Comparison of ENCODE assay signal across 12 cellular contexts in genomic region chr3:10017636-10018292, GRCh38. TPM values are rescaled to one million over a fixed set of nuclear protein-coding genes. Genes with fewer than 3 reads are reported as not detected.
A peak's percentile ranks its signal among the peaks of the same experiment; 100 is the strongest.
DNase-seq lines count a peak whose midpoint lies in the region; ATAC-seq, FAIRE-seq and TF ChIP-seq lines count a peak whose summit lies in the region.
"Had no signal": no experiment of that assay in that cellular context is flagged by ENCODE, and none has a peak within 500 bp of the region (broad histone marks: within the 10 kb centered on the region; RNA-seq: fewer than 3 reads in every experiment).

No MANE protein-coding gene starts in this region.

- no peak for TF ChIP-seq RAD21 in K562 (CRISPR knock-in tag; conservative IDR thresholded peaks at IDR 0.05 in 1 of 2, IDR thresholded peaks at IDR 0.05 in 1 of 2)

- no peak overlapping the region for H2AFZ ChIP-seq in PC-9
- no peak overlapping the region for H2AFZ ChIP-seq in K562 (ENCODE audit: low read depth, low read length)

- 0 out of 2 replicates have a peak, but pooled peaks cover under 1% of the 10 kb centered on the region for H3K36me3 ChIP-seq in PC-9 (ENCODE audit: low read depth)
- peaks cover 48% of the 10 kb centered on the region for H3K36me3 ChIP-seq in K562 (ENCODE audit: control insufficient read depth, insufficient read depth, low read length)

- no peaks in the 10 kb centered on the region for H4K20me1 ChIP-seq in PC-9 (ENCODE audit: insufficient read depth)
- H4K20me1 ChIP-seq in K562 (replicated peaks; ENCODE audit: control insufficient read depth, insufficient read depth, low read length), result no peaks in the 10 kb centered on the region

- H3K4me3 ChIP-seq in PC-9 (no peak overlapping the region), K562 (no peak overlapping the region)
- H3K4me3 ChIP-seq: lung had no signal

- BruUV-seq in PC-9 (replicated peaks; lab: Mats Ljungman, UMichigan) (no TSS peak), K562 (replicated peaks; lab: Mats Ljungman, UMichigan) (no TSS peak)

- no peak for FAIRE-seq in K562 (lab: Jason Lieb, UNC)
- FAIRE-seq: endometrium had no signal

- no peak for TF ChIP-seq POLR2A in K562 (conservative IDR thresholded peaks at IDR 0.05)

- H3K27ac ChIP-seq in PC-9, result 0 out of 2 replicates have a peak overlapping the region, but pooled peaks have one; percentile 30
- no peak overlapping the region for H3K27ac ChIP-seq in K562 (ENCODE audit: extremely low read depth, low read depth, low read length)
- H3K27ac ChIP-seq: 22Rv1 had no signal

- no peaks in the 10 kb centered on the region for H3K27me3 ChIP-seq in PC-9 (ENCODE audit: insufficient read depth, low read depth)
- H3K27me3 ChIP-seq in K562 (ENCODE audit: control insufficient read depth in 2 of 2, insufficient read depth in 2 of 2, low read length in 2 of 2), result no peaks in the 10 kb centered on the region

- TF ChIP-seq EP300 in K562 (IDR thresholded peaks at IDR 0.05; ENCODE audit: low read length), result no peak

- CTCF ChIA-PET in PC-9 (lab: Charles Lee) (interaction anchor here (0.7 kb wide), 1 partner anchor 88 kb away, joined by 5 read pairs; no protein-coding TSS in a partner anchor), K562 (lab: Yijun Ruan, JAX; ENCODE audit: low intra/inter-chr PET ratio) (no interaction called here)

- ATAC-seq in activated CD4-positive, CD25-positive, alpha-beta regulatory T cell treated with anti-CD3 and anti-CD28 coated beads, Interleukin-2, amount 50 U/mL, for 24 hours, result peak; percentile 35 to 63
- ATAC-seq in K562, result no peak

- in situ Hi-C loops in K562 (cut with MboI), result no loop called here

- DNase-seq in activated CD4-positive, CD25-positive, alpha-beta regulatory T cell (lab: John Stamatoyannopoulos, UW), result no peak
- peak in 1 of 2 experiments; percentile 58 for DNase-seq in PC-9
- no peak for DNase-seq in K562 (ENCODE audit: extremely low read depth in 1 of 4, low spot score in 3 of 4)
- peak; percentile 27 for DNase-seq in stimulated activated CD8-positive, alpha-beta memory T cell treated with anti-CD3 and anti-CD28 coated beads, Interleukin-12 subunit alpha, Interleukin-12 subunit beta, amount 100 ng/mL, for 24 hours (ENCODE audit: extremely low read depth)
- DNase-seq in inferior parietal cortex (ENCODE audit: extremely low spot score), result no peak
- DNase-seq in NAMALWA (ENCODE audit: low spot score), result no peak
- no peak for DNase-seq in UCSD-AML1 (lab: John Stamatoyannopoulos, UW; ENCODE audit: unreplicated experiment)
- DNase-seq: NCI-H526 treated with DMSO at 0.1 percent for 48 hours had no signal

- no peaks in the 10 kb centered on the region for H3K9me2 ChIP-seq in PC-9 (ENCODE audit: insufficient read depth)

- peak overlapping the region in 1 of 2 experiments; percentile 68; a peak in 2 of 4 replicates for H3K9ac ChIP-seq in K562 (ENCODE audit: insufficient read depth in 1 of 2, low read depth in 2 of 2, low read length in 2 of 2)

- H3K79me2 ChIP-seq in PC-9 (ENCODE audit: low read depth) (no peaks in the 10 kb centered on the region), K562 (ENCODE audit: control insufficient read depth, insufficient read depth, low read length) (no peaks in the 10 kb centered on the region)

- WGBS in K562 (ENCODE audit: insufficient coverage, low coverage, missing lambda C conversion rate), result 78% methylated on average over 13 of the region's 13 CpGs

- H3K4me2 ChIP-seq in PC-9 (peak overlapping the region; percentile 34), K562 (ENCODE audit: insufficient read depth, low read length) (no peak overlapping the region)

- TF ChIP-seq CTCF in PC-9 (conservative IDR thresholded peaks at IDR 0.05) (no peak), K562 (IDR thresholded peaks at IDR 0.05 in 2 of 3, conservative IDR thresholded peaks at IDR 0.05 in 1 of 3; ENCODE audit: insufficient read depth in 2 of 3, low read depth in 1 of 3, low read length in 3 of 3) (no peak)

- no peaks in the 10 kb centered on the region for H3K9me3 ChIP-seq in PC-9 (ENCODE audit: insufficient read depth, low read depth)
- H3K9me3 ChIP-seq in K562 (replicated peaks; ENCODE audit: control insufficient read depth, insufficient read depth, low read depth, low read length), result no peaks in the 10 kb centered on the region

- H3K9me1 ChIP-seq in K562 (ENCODE audit: control insufficient read depth, insufficient read depth, low read length), result no peaks in the 10 kb centered on the region

- peaks cover 31% of the 10 kb centered on the region for H3K4me1 ChIP-seq in PC-9 (replicated peaks; ENCODE audit: insufficient read depth)
- peaks cover 0 to 6% of the 10 kb centered on the region in 2 experiments; a peak in 1 of 5 replicates for H3K4me1 ChIP-seq in K562 (replicated peaks in 1 of 2; ENCODE audit: control insufficient read depth in 2 of 2, insufficient read depth in 2 of 2, low read length in 2 of 2)

- intact Hi-C loops in PC-9 (cut with micrococcal nuclease; ENCODE audit: unreplicated experiment) (no loop called here), K562 (cut with micrococcal nuclease) (no loop called here)

- POLR2A ChIA-PET in PC-9 (lab: Charles Lee; ENCODE audit: unreplicated experiment), result interaction anchor here (0.7 kb wide), 1 partner anchor 77 kb away, joined by 4 read pairs; no protein-coding TSS in a partner anchor
- POLR2A ChIA-PET in K562 (lab: Yijun Ruan, JAX), result interaction anchor here (0.6 to 0.9 kb wide), 2 partner anchors 112 to 124 kb away, joined by 3 to 4 read pairs; partner anchors contain the start of gene VHL

- peaks cover 35% of the 10 kb centered on the region; the same call in 1 of the 2 replicates for H3F3A ChIP-seq in PC-9 (ENCODE audit: insufficient read depth, low read depth)

TF ChIP-seq in K562, 482 proteins besides CTCF, POLR2A, EP300 and RAD21:
- TF ChIP-seq ZEB2 (IDR thresholded peaks at IDR 0.05) (no peak), FOSL1 (tag; conservative IDR thresholded peaks at IDR 0.05) (peak; percentile 48; the same call in 1 of the 2 replicates)

RNA-seq across cellular contexts. Expression of gene FANCD2, which starts 8.5 kb away (rescaled TPM):
- total RNA-seq in PC-9 (2021), result 35.7 and 52.2 TPM in 2 replicates
- 268 and 516 TPM in 2 replicates for total RNA-seq in K562 (2011; cell fraction: chromatin; rRNA removed; ENCODE audit: low replicate concordance)
- total RNA-seq in K562 (2011; cell fraction: nucleolus; rRNA removed), result 162 and 189 TPM in 2 replicates
- total RNA-seq in K562 (2011; cell fraction: nucleoplasm; rRNA removed), result 223 and 257 TPM in 2 replicates
- 77.8 and 83.6 TPM in 2 replicates for total RNA-seq in K562 (2014; rRNA removed)
- 96.1 and 107 TPM in 2 replicates for total RNA-seq in K562 (2014; rRNA removed; fragmentation: Illumina TruSeq; extraction: Trizol)
- 72.5 and 78.9 TPM in 2 replicates for total RNA-seq in K562 (2015; rRNA removed; fragmentation: Illumina TruSeq; extraction: Trizol)
- 58.3 and 59.4 TPM in 2 replicates for total RNA-seq in K562 (2021)
- polyA plus RNA-seq in K562 (2011; rRNA removed), result 108 and 137 TPM in 2 replicates
- polyA plus RNA-seq in K562 (2011; cell fraction: cytosol; rRNA removed), result 32.9 and 56.4 TPM in 2 replicates
- 206 and 218 TPM in 2 replicates for polyA plus RNA-seq in K562 (2011; cell fraction: nucleus; rRNA removed)
- polyA plus RNA-seq in K562 (2012), result 72.4 and 103 TPM in 2 replicates
- 71.7 and 111 TPM in 2 replicates for polyA plus RNA-seq in K562 (2014; fragmentation: Illumina TruSeq; extraction: Trizol)
- polyA plus RNA-seq in K562 (2014; fragmentation: Nextera tagmentation; extraction: Ambion mirVana), result 100 to 1,000 TPM in 1 of 2 experiments, 10 to 100 TPM in 1; 86.6 to 105 TPM
- polyA plus RNA-seq in K562 (2014; rRNA removed), result 96.2 and 114 TPM in 2 replicates
- 159 and 165 TPM in 2 replicates for polyA minus RNA-seq in K562 (2011; rRNA and poly(A)+ RNA removed)
- 36.9 and 53.2 TPM in 2 replicates for polyA minus RNA-seq in K562 (2011; cell fraction: cytosol; rRNA and poly(A)+ RNA removed)
- polyA minus RNA-seq in K562 (2011; cell fraction: nucleus; rRNA and poly(A)+ RNA removed), result 95.3 and 162 TPM in 2 replicates

RNA-seq across cellular contexts. Expression of gene EMC3, which starts 31.1 kb away (rescaled TPM):
- total RNA-seq in PC-9 (2021) (36.1 and 57.5 TPM in 2 replicates), K562 (2014; rRNA removed) (43.1 and 58.1 TPM in 2 replicates), K562 (2014; rRNA removed; fragmentation: Illumina TruSeq; extraction: Trizol) (128 and 134 TPM in 2 replicates), K562 (2015; rRNA removed; fragmentation: Illumina TruSeq; extraction: Trizol) (87.2 and 87.6 TPM in 2 replicates), K562 (2021) (102 and 115 TPM in 2 replicates)
- 150 and 205 TPM in 2 replicates for total RNA-seq in K562 (2011; cell fraction: chromatin; rRNA removed; ENCODE audit: low replicate concordance)
- 107 and 124 TPM in 2 replicates for total RNA-seq in K562 (2011; cell fraction: nucleolus; rRNA removed)
- 132 and 160 TPM in 2 replicates for total RNA-seq in K562 (2011; cell fraction: nucleoplasm; rRNA removed)
- polyA plus RNA-seq in K562 (2011; rRNA removed) (203 and 301 TPM in 2 replicates), K562 (2014; fragmentation: Illumina TruSeq; extraction: Trizol) (217 and 250 TPM in 2 replicates), K562 (2014; fragmentation: Nextera tagmentation; extraction: Ambion mirVana) (100 to 1,000 TPM; 323 to 331 TPM), K562 (2014; rRNA removed) (174 and 176 TPM in 2 replicates)
- polyA plus RNA-seq in K562 (2011; cell fraction: cytosol; rRNA removed), result 171 and 187 TPM in 2 replicates
- polyA plus RNA-seq in K562 (2011; cell fraction: nucleus; rRNA removed), result 65.7 and 92.6 TPM in 2 replicates
- polyA plus RNA-seq in K562 (2012), result 128 and 136 TPM in 2 replicates
- 163 and 220 TPM in 2 replicates for polyA minus RNA-seq in K562 (2011; rRNA and poly(A)+ RNA removed)
- polyA minus RNA-seq in K562 (2011; cell fraction: cytosol; rRNA and poly(A)+ RNA removed), result 40.3 and 58.5 TPM in 2 replicates
- 10.9 and 19.1 TPM in 2 replicates for polyA minus RNA-seq in K562 (2011; cell fraction: nucleus; rRNA and poly(A)+ RNA removed)
